Comparison of ENCODE assay signal across 13 cellular contexts in genomic region chr1:70143052-70143659, GRCh38.
DNase-seq lines count a peak whose midpoint lies in the region; ATAC-seq and TF ChIP-seq lines count a peak whose summit lies in the region.
"Had no signal": no experiment of that assay in that cellular context is flagged by ENCODE, and none has a peak within 500 bp of the region (broad histone marks: within the 10 kb centered on the region; RNA-seq: fewer than 3 reads in every experiment).

No MANE protein-coding gene starts in this region.

- 79% methylated on average over 4 of the region's 4 CpGs for WGBS in liver
- WGBS in right lobe of liver (ENCODE audit: insufficient coverage, low coverage, low lambda C conversion rate, missing lambda C conversion rate): 72% methylated on average over 4 of the region's 4 CpGs

- no peaks in the 10 kb centered on the region for H3K4me1 Mint-ChIP-seq in activated naive CD8-positive, alpha-beta T cell treated with anti-CD3 and anti-CD28 coated beads, Interleukin-2, amount 50 U/mL, for 24 hours
- no peaks in the 10 kb centered on the region for H3K4me1 Mint-ChIP-seq in activated CD4-positive, alpha-beta memory T cell treated with anti-CD3 and anti-CD28 coated beads, Interleukin-2, amount 10 ng/mL, durations not matched to agents 7 days and 5 days
- H3K4me1 Mint-ChIP-seq in T-helper 2 cell treated with Interferon-gamma antibody and Interleukin-4, amounts not matched to agents 5 μg/mL and 100 μg/mL, for 36 hours (ENCODE audit: low read depth): no peaks in the 10 kb centered on the region
- H3K4me1 Mint-ChIP-seq: CD14-positive monocyte had no signal

- no peaks in the 10 kb centered on the region for H3K9me3 Mint-ChIP-seq in activated naive CD8-positive, alpha-beta T cell treated with anti-CD3 and anti-CD28 coated beads, Interleukin-2, amount 50 U/mL, for 24 hours
- H3K9me3 Mint-ChIP-seq in activated CD4-positive, alpha-beta memory T cell treated with anti-CD3 and anti-CD28 coated beads, Interleukin-2, amount 10 ng/mL, durations not matched to agents 7 days and 5 days: no peaks in the 10 kb centered on the region
- H3K9me3 Mint-ChIP-seq in T-helper 2 cell treated with Interferon-gamma antibody and Interleukin-4, amounts not matched to agents 5 μg/mL and 100 μg/mL, for 36 hours: no peaks in the 10 kb centered on the region
- H3K9me3 Mint-ChIP-seq: CD14-positive monocyte had no signal

- no peaks in the 10 kb centered on the region for H3K27me3 Mint-ChIP-seq in activated naive CD8-positive, alpha-beta T cell treated with anti-CD3 and anti-CD28 coated beads, Interleukin-2, amount 50 U/mL, for 24 hours
- H3K27me3 Mint-ChIP-seq in activated CD4-positive, alpha-beta memory T cell treated with anti-CD3 and anti-CD28 coated beads, Interleukin-2, amount 10 ng/mL, durations not matched to agents 7 days and 5 days: no peaks in the 10 kb centered on the region
- H3K27me3 Mint-ChIP-seq in T-helper 2 cell treated with Interferon-gamma antibody and Interleukin-4, amounts not matched to agents 5 μg/mL and 100 μg/mL, for 36 hours (ENCODE audit: low read depth): no peaks in the 10 kb centered on the region

- ATAC-seq in right lobe of liver (no peak), HG03565 (IDR thresholded peaks at IDR 0.05; ENCODE audit: unreplicated experiment) (no peak)
- ATAC-seq in activated naive CD8-positive, alpha-beta T cell treated with anti-CD3 and anti-CD28 coated beads, Interleukin-2, amount 50 U/mL, for 24 hours: no peak

- H3K4me3 Mint-ChIP-seq in activated naive CD8-positive, alpha-beta T cell treated with anti-CD3 and anti-CD28 coated beads, Interleukin-2, amount 50 U/mL, for 24 hours: no peak overlapping the region
- no peak overlapping the region for H3K4me3 Mint-ChIP-seq in activated CD4-positive, alpha-beta memory T cell treated with anti-CD3 and anti-CD28 coated beads, Interleukin-2, amount 10 ng/mL, durations not matched to agents 7 days and 5 days
- H3K4me3 Mint-ChIP-seq in T-helper 2 cell treated with Interferon-gamma antibody and Interleukin-4, amounts not matched to agents 5 μg/mL and 100 μg/mL, for 36 hours: no peak overlapping the region
- H3K4me3 Mint-ChIP-seq: CD14-positive monocyte had no signal

- peak; percentile 16 to 32 for TF ChIP-seq RAD21 in liver (IDR thresholded peaks at IDR 0.05)

- H3K9ac ChIP-seq in liver (ENCODE audit: low read depth in 1 of 2, low read length in 2 of 2): no peak overlapping the region

- no peak for TF ChIP-seq CTCF in liver (IDR thresholded peaks at IDR 0.05; ENCODE audit: low read depth, low read length, missing input control)
- peak in 1 of 4 donors; percentile 18 for TF ChIP-seq CTCF in right lobe of liver (IDR thresholded peaks at IDR 0.05)
- peak; percentile 38 for TF ChIP-seq CTCF in fibroblast of the aortic adventitia (IDR thresholded peaks at IDR 0.05; ENCODE audit: insufficient read depth, low read length)

- H3K9me3 ChIP-seq in liver (ENCODE audit: control insufficient read depth in 4 of 4, low read length in 3 of 4) (no peaks in the 10 kb centered on the region), right lobe of liver (no peaks in the 10 kb centered on the region)

- H3K27ac Mint-ChIP-seq in activated naive CD8-positive, alpha-beta T cell treated with anti-CD3 and anti-CD28 coated beads, Interleukin-2, amount 50 U/mL, for 24 hours: no peak overlapping the region
- no peak overlapping the region for H3K27ac Mint-ChIP-seq in activated CD4-positive, alpha-beta memory T cell treated with anti-CD3 and anti-CD28 coated beads, Interleukin-2, amount 10 ng/mL, durations not matched to agents 7 days and 5 days
- no peak overlapping the region for H3K27ac Mint-ChIP-seq in T-helper 2 cell treated with Interferon-gamma antibody and Interleukin-4, amounts not matched to agents 5 μg/mL and 100 μg/mL, for 36 hours
- H3K27ac Mint-ChIP-seq: CD14-positive monocyte had no signal

- peaks cover 4% of the 10 kb centered on the region for H3K36me3 Mint-ChIP-seq in activated naive CD8-positive, alpha-beta T cell treated with anti-CD3 and anti-CD28 coated beads, Interleukin-2, amount 50 U/mL, for 24 hours (ENCODE audit: low read depth)
- H3K36me3 Mint-ChIP-seq in activated CD4-positive, alpha-beta memory T cell treated with anti-CD3 and anti-CD28 coated beads, Interleukin-2, amount 10 ng/mL, durations not matched to agents 7 days and 5 days (ENCODE audit: low read depth): peaks cover 4% of the 10 kb centered on the region
- H3K36me3 Mint-ChIP-seq in T-helper 2 cell treated with Interferon-gamma antibody and Interleukin-4, amounts not matched to agents 5 μg/mL and 100 μg/mL, for 36 hours (ENCODE audit: low read depth): peaks cover 2% of the 10 kb centered on the region

- intact Hi-C loops in right lobe of liver (cut with DNase I): no loop called here

- no peaks in the 10 kb centered on the region for H3K4me1 ChIP-seq in liver (ENCODE audit: control insufficient read depth in 4 of 4, insufficient read depth in 4 of 4, low read length in 3 of 4)
- H3K4me1 ChIP-seq in right lobe of liver: no peaks in the 10 kb centered on the region

- no peak for TF ChIP-seq POLR2A in right lobe of liver (IDR thresholded peaks at IDR 0.05)

- in situ Hi-C loops in SK-MEL-5 (cut with HindIII; ENCODE audit: low pct_unique_long_range_greater_than_20kb, low sequenced_read_pairs): no loop called here

- no peaks in the 10 kb centered on the region for H3K27me3 ChIP-seq in liver (ENCODE audit: control insufficient read depth in 4 of 4, insufficient read depth in 4 of 4, low read length in 3 of 4)
- no peaks in the 10 kb centered on the region for H3K27me3 ChIP-seq in right lobe of liver

- peaks cover 0 to 23% (median 7%) of the 10 kb centered on the region in 4 donors for H3K36me3 ChIP-seq in liver (ENCODE audit: control insufficient read depth in 4 of 4, insufficient read depth in 3 of 4, low read depth in 1 of 4, low read length in 3 of 4)
- H3K36me3 ChIP-seq in right lobe of liver: peaks cover 0 to 21% (median 2%) of the 10 kb centered on the region in 4 donors
- H3K36me3 ChIP-seq: WERI-Rb-1 had no signal

- no peak overlapping the region for H3K4me3 ChIP-seq in liver (ENCODE audit: low read depth in 1 of 3, low read length in 3 of 3)
- H3K4me3 ChIP-seq in right lobe of liver: no peak overlapping the region
- no peak overlapping the region for H3K4me3 ChIP-seq in fibroblast of the aortic adventitia (ENCODE audit: low read depth, low read length)

- POLR2A ChIA-PET in activated CD4-positive, alpha-beta memory T cell treated with anti-CD3 and anti-CD28 coated beads, Interleukin-2, amount 10 ng/mL, durations not matched to agents 7 days and 5 days (lab: Charles Lee): no interaction called here

- H3K27ac ChIP-seq in liver (ENCODE audit: low read depth in 1 of 2, low read length in 2 of 2) (no peak overlapping the region), right lobe of liver (no peak overlapping the region)
- H3K27ac ChIP-seq: WERI-Rb-1 had no signal

- DNase-seq in right lobe of liver: no peak
- DNase-seq in SK-MEL-5 (ENCODE audit: low read depth, low spot score): peak; percentile 45
- peak; percentile 73 for DNase-seq in fibroblast of the aortic adventitia (ENCODE audit: low read depth)
- DNase-seq in activated naive CD8-positive, alpha-beta T cell treated with anti-CD3 and anti-CD28 coated beads, Interleukin-2, amount 50 U/mL, for 24 hours: no peak
- no peak for DNase-seq in activated CD4-positive, alpha-beta memory T cell treated with anti-CD3 and anti-CD28 coated beads, Interleukin-2, amount 10 ng/mL, durations not matched to agents 7 days and 5 days
- no peak for DNase-seq in T-helper 2 cell treated with Interferon-gamma antibody and Interleukin-4, amounts not matched to agents 5 μg/mL and 100 μg/mL, for 36 hours (ENCODE audit: low spot score)
- DNase-seq: head of caudate nucleus, midbrain, NCI-H146, WERI-Rb-1 had no signal

- CTCF ChIA-PET in activated CD4-positive, alpha-beta memory T cell treated with anti-CD3 and anti-CD28 coated beads, Interleukin-2, amount 10 ng/mL, durations not matched to agents 7 days and 5 days (lab: Charles Lee): interaction anchor here (1.9 kb wide), 1 partner anchor 10 kb away, joined by 8 read pairs; no protein-coding TSS in a partner anchor

TF ChIP-seq in liver, 16 proteins besides CTCF, POLR2A, EP300 and RAD21:
- TF ChIP-seq YY1 (IDR thresholded peaks at IDR 0.05): no peak
- no peak for TF ChIP-seq EGR1 (IDR thresholded peaks at IDR 0.05; ENCODE audit: low read depth in 2 of 2)
- TF ChIP-seq HNF4G (IDR thresholded peaks at IDR 0.05): no peak
- no peak for TF ChIP-seq ATF3 (IDR thresholded peaks at IDR 0.05)
- no peak for TF ChIP-seq FOXA1 (IDR thresholded peaks at IDR 0.05)

Comparison
In these comparisons a context has a peak if more than half of its experiments do, and no peak if none do; other contexts are left out.
1. DNase-seq: peak in SK-MEL-5 (single experiment) and fibroblast of the aortic adventitia (single experiment); none in right lobe of liver (0 of 3), activated naive CD8-positive, alpha-beta T cell treated with anti-CD3 and anti-CD28 coated beads, Interleukin-2, amount 50 U/mL, for 24 hours (single experiment), activated CD4-positive, alpha-beta memory T cell treated with anti-CD3 and anti-CD28 coated beads, Interleukin-2, amount 10 ng/mL, durations not matched to agents 7 days and 5 days (single experiment) and T-helper 2 cell treated with Interferon-gamma antibody and Interleukin-4, amounts not matched to agents 5 μg/mL and 100 μg/mL, for 36 hours (single experiment).